2 cellular contexts compared by ENCODE assay signal in the genomic region with DNA sequence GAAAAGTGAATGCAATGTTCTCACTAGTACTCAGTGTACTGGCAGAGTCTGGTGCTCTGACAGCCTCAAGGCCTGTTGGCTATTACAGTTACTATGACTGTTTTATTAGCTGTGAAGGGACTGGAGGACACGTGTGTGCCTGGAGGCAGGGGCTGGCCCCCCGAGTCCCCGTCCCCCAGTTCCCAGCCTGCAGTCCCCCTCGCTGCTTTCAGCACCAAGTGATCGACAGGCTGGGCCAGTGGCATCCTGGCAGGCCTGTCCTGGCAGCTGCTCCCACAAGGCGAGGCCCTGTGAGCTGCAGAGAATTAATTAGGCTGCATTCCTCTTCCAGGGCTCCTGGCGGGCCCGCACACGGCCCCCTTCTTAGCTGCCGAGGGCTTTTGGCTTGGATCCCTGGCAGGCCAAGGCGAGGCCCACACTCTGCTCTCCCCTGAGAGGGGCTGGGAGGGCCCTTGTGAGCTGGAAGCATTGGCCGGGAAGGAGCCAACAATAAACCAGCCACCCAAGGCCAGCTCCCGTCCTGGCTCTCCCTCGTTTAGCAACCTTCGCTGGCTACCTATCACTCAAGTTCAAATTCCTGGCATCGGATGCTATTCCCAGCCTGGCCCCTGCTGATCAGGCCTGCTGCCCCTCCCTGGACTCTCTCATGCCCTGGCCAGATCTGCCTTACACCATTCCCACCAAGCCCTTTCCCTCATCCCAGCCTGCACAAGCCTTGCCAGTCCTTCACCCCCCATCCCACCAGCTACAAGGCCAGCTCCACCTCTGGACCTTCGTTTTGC.
A peak's percentile ranks its signal among the peaks of the same experiment; 100 is the strongest.
TF ChIP-seq lines count a peak whose summit lies in the region.

No MANE protein-coding gene starts in this region.

TF ChIP-seq in WTC11, 78 proteins besides CTCF, POLR2A, EP300 and RAD21:
- TF ChIP-seq, protein P1, sequence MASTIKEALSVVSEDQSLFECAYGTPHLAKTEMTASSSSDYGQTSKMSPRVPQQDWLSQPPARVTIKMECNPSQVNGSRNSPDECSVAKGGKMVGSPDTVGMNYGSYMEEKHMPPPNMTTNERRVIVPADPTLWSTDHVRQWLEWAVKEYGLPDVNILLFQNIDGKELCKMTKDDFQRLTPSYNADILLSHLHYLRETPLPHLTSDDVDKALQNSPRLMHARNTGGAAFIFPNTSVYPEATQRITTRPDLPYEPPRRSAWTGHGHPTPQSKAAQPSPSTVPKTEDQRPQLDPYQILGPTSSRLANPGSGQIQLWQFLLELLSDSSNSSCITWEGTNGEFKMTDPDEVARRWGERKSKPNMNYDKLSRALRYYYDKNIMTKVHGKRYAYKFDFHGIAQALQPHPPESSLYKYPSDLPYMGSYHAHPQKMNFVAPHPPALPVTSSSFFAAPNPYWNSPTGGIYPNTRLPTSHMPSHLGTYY (CRISPR knock-in tag; IDR thresholded peaks at IDR 0.05): no peak
- TF ChIP-seq, protein P2, sequence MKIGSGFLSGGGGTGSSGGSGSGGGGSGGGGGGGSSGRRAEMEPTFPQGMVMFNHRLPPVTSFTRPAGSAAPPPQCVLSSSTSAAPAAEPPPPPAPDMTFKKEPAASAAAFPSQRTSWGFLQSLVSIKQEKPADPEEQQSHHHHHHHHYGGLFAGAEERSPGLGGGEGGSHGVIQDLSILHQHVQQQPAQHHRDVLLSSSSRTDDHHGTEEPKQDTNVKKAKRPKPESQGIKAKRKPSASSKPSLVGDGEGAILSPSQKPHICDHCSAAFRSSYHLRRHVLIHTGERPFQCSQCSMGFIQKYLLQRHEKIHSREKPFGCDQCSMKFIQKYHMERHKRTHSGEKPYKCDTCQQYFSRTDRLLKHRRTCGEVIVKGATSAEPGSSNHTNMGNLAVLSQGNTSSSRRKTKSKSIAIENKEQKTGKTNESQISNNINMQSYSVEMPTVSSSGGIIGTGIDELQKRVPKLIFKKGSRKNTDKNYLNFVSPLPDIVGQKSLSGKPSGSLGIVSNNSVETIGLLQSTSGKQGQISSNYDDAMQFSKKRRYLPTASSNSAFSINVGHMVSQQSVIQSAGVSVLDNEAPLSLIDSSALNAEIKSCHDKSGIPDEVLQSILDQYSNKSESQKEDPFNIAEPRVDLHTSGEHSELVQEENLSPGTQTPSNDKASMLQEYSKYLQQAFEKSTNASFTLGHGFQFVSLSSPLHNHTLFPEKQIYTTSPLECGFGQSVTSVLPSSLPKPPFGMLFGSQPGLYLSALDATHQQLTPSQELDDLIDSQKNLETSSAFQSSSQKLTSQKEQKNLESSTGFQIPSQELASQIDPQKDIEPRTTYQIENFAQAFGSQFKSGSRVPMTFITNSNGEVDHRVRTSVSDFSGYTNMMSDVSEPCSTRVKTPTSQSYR (CRISPR knock-in tag; IDR thresholded peaks at IDR 0.05): 0 out of 2 replicates have a peak, but pooled peaks have one; percentile 16
TF ChIP-seq in WTC11: peak in this region for 1.

TF ChIP-seq in HepG2, 621 proteins besides CTCF, POLR2A, EP300 and RAD21 (continued from another document):
- TF ChIP-seq, protein P3, sequence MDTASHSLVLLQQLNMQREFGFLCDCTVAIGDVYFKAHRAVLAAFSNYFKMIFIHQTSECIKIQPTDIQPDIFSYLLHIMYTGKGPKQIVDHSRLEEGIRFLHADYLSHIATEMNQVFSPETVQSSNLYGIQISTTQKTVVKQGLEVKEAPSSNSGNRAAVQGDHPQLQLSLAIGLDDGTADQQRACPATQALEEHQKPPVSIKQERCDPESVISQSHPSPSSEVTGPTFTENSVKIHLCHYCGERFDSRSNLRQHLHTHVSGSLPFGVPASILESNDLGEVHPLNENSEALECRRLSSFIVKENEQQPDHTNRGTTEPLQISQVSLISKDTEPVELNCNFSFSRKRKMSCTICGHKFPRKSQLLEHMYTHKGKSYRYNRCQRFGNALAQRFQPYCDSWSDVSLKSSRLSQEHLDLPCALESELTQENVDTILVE (CRISPR knock-in tag; IDR thresholded peaks at IDR 0.05): no peak
- TF ChIP-seq RFX3 (CRISPR knock-in tag; IDR thresholded peaks at IDR 0.05): no peak
- TF ChIP-seq SSRP1 (CRISPR knock-in tag; IDR thresholded peaks at IDR 0.05): no peak
- no peak for TF ChIP-seq ZNF598 (CRISPR knock-in tag; IDR thresholded peaks at IDR 0.05; ENCODE audit: borderline replicate concordance)
- TF ChIP-seq, protein P4, sequence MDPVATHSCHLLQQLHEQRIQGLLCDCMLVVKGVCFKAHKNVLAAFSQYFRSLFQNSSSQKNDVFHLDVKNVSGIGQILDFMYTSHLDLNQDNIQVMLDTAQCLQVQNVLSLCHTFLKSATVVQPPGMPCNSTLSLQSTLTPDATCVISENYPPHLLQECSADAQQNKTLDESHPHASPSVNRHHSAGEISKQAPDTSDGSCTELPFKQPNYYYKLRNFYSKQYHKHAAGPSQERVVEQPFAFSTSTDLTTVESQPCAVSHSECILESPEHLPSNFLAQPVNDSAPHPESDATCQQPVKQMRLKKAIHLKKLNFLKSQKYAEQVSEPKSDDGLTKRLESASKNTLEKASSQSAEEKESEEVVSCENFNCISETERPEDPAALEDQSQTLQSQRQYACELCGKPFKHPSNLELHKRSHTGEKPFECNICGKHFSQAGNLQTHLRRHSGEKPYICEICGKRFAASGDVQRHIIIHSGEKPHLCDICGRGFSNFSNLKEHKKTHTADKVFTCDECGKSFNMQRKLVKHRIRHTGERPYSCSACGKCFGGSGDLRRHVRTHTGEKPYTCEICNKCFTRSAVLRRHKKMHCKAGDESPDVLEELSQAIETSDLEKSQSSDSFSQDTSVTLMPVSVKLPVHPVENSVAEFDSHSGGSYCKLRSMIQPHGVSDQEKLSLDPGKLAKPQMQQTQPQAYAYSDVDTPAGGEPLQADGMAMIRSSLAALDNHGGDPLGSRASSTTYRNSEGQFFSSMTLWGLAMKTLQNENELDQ (CRISPR knock-in tag; IDR thresholded peaks at IDR 0.05; ENCODE audit: borderline replicate concordance): no peak
- no peak for TF ChIP-seq ZNF292 (CRISPR knock-in tag; IDR thresholded peaks at IDR 0.05; ENCODE audit: borderline replicate concordance, low read depth)
- TF ChIP-seq ONECUT2 (CRISPR knock-in tag; IDR thresholded peaks at IDR 0.05): no peak
- no peak for TF ChIP-seq ZEB1 (IDR thresholded peaks at IDR 0.05; ENCODE audit: insufficient replicate concordance, low read depth)
- TF ChIP-seq ZNF24 (IDR thresholded peaks at IDR 0.05): no peak
- TF ChIP-seq ZNF546 (CRISPR knock-in tag; conservative IDR thresholded peaks at IDR 0.05): no peak
